In genomic region chr21:41957991-41958766, GRCh38 we compare ENCODE assay signal across 8 cellular contexts. TPM values are rescaled to one million over a fixed set of nuclear protein-coding genes. Genes with fewer than 3 reads are reported as not detected.
DNase-seq lines count a peak whose midpoint lies in the region; ATAC-seq, FAIRE-seq and TF ChIP-seq lines count a peak whose summit lies in the region.

No MANE protein-coding gene starts in this region.

- ATAC-seq in T-helper 17 cell = no peak
- no peak for ATAC-seq in HG03039 (IDR thresholded peaks at IDR 0.05; ENCODE audit: unreplicated experiment)

- H3K4me3 Mint-ChIP-seq in T-helper 17 cell = no peak overlapping the region

- H3K4me1 Mint-ChIP-seq in T-helper 17 cell = peaks cover 20% of the 10 kb centered on the region

- no peaks in the 10 kb centered on the region for H3K27me3 ChIP-seq in liver (ENCODE audit: control insufficient read depth in 4 of 4, insufficient read depth in 4 of 4, low read length in 3 of 4)

- no peak for FAIRE-seq in urothelium cell line (lab: Jason Lieb, UNC)

- H3K9me3 ChIP-seq in liver (ENCODE audit: control insufficient read depth in 4 of 4, low read length in 3 of 4) (no peaks in the 10 kb centered on the region), T-helper 17 cell (ENCODE audit: control insufficient read depth, low read length, poor library complexity, severe bottlenecking) (no peaks in the 10 kb centered on the region)

- peak; percentile 37 for TF ChIP-seq CTCF in AG09309 (IDR thresholded peaks at IDR 0.05; ENCODE audit: control insufficient read depth, insufficient read depth, low read depth, low read length, missing control alignments)
- peak; percentile 35 for TF ChIP-seq CTCF in liver (IDR thresholded peaks at IDR 0.05; ENCODE audit: low read depth, low read length, missing input control)

- peak; percentile 48 for DNase-seq in AG09309 (ENCODE audit: low read depth)
- DNase-seq in NCI-H1105 (lab: John Stamatoyannopoulos, UW) = peak; percentile 38
- DNase-seq in cerebellar cortex (ENCODE audit: low spot score) = peak; percentile 46
- peak; percentile 60 for DNase-seq in urothelium cell line (ENCODE audit: low spot score)
- no peak for DNase-seq in T-helper 17 cell
- no peak for DNase-seq in T-helper 9 cell

- H3K27me3 Mint-ChIP-seq in T-helper 17 cell = peaks cover 47% of the 10 kb centered on the region

- H3K9ac ChIP-seq in liver (ENCODE audit: low read depth in 1 of 2, low read length in 2 of 2) = no peak overlapping the region

- H3K27ac Mint-ChIP-seq in T-helper 17 cell = no peak overlapping the region

- peak overlapping the region in 1 of 2 donors; percentile 2 for H3K27ac ChIP-seq in liver (ENCODE audit: low read depth in 1 of 2, low read length in 2 of 2)

- peaks cover 3% of the 10 kb centered on the region for H3K36me3 Mint-ChIP-seq in T-helper 17 cell (ENCODE audit: low read depth)

- H3K4me3 ChIP-seq in AG09309 (ENCODE audit: control insufficient read depth, low read depth, low read length) = no peak overlapping the region
- no peak overlapping the region for H3K4me3 ChIP-seq in liver (ENCODE audit: low read depth in 1 of 3, low read length in 3 of 3)

- WGBS in liver = 46% methylated on average over 24 of the region's 24 CpGs

- H3K36me3 ChIP-seq in liver (ENCODE audit: control insufficient read depth in 4 of 4, insufficient read depth in 3 of 4, low read depth in 1 of 4, low read length in 3 of 4) = no peaks in the 10 kb centered on the region

- H3K4me1 ChIP-seq in liver (ENCODE audit: control insufficient read depth in 4 of 4, insufficient read depth in 4 of 4, low read length in 3 of 4) = peaks cover 0 to 6% (median 3%) of the 10 kb centered on the region in 4 donors

- TF ChIP-seq RAD21 in liver (IDR thresholded peaks at IDR 0.05) = peak; percentile 61 to 64

TF ChIP-seq in liver, 16 proteins besides CTCF, POLR2A, EP300 and RAD21:
- TF ChIP-seq RXRA (IDR thresholded peaks at IDR 0.05) (peak; percentile 41 to 56), NR2F2 (IDR thresholded peaks at IDR 0.05) (peak; percentile 88), SP1 (IDR thresholded peaks at IDR 0.05) (peak; percentile 30), FOXA2 (IDR thresholded peaks at IDR 0.05) (no peak), JUND (IDR thresholded peaks at IDR 0.05) (peak in 1 of 2 donors; percentile 28), HNF4A (conservative IDR thresholded peaks at IDR 0.05) (peak in 1 of 2 donors; percentile 64), GABPA (IDR thresholded peaks at IDR 0.05 in 1 of 2, conservative IDR thresholded peaks at IDR 0.05 in 1 of 2) (no peak)

RNA-seq across cellular contexts. Expression of gene C2CD2, which starts 4.4 kb away (rescaled TPM):
- total RNA-seq in liver (10 to 100 TPM in 1 of 2 donors, 1 to 10 TPM in 1; 6.7 to 17.9 TPM), T-helper 17 cell (1 to 10 TPM; 3.7 to 6.0 TPM)
- 1 to 10 TPM; 2.9 to 5.2 TPM for polyA plus RNA-seq in liver

RNA-seq across cellular contexts. Expression of gene ZBTB21, which starts 52.0 kb away (rescaled TPM):
- total RNA-seq in liver (10 to 100 TPM in 1 of 2 donors, 1 to 10 TPM in 1; 3.1 to 14.1 TPM), T-helper 17 cell (100 to 1,000 TPM; 110 to 118 TPM)
- 1 to 10 TPM; 3.5 to 4.6 TPM for polyA plus RNA-seq in liver

Comparison
In these comparisons a context has a peak if more than half of its experiments do, and no peak if none do; other contexts are left out.
1. DNase-seq: peak in AG09309 (single experiment), NCI-H1105 (single experiment), cerebellar cortex (single experiment) and urothelium cell line (single experiment); none in T-helper 17 cell (0 of 3) and T-helper 9 cell (single experiment).
2. RNA of gene ZBTB21, which starts 52.0 kb away (total RNA-seq): 110 to 118 TPM in T-helper 17 cell; 3.1 to 14.1 TPM in liver; every median in the first group is over 4 times any median in the second.